ENCODE assay signal across 8 cellular contexts in the genomic region with DNA sequence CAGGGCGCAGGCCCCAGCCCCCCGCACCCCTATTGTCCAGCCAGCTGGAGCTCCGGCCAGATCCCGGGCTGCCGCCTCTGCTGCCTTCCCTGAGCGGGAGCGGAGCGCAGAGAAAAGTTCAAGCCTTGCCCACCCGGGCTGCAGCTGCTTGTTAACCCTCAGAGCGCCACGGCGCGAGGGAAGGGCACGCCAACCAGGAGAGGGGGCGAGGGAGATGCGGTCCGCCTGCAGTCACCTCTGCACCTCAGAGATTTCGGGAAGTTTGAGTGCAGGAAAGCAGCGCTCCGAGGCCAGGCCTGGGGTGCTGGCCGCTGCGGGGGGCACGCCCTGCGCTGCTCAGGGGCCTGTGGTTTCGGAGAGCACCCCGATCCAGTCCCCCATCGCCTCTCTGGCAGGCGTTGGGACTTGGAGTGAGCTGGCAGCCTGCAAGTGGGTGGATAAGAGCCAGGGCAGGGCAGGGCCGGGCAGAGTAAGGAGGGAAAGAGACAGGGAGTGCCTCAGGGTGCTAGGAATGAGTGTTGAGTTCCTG. TPM values are rescaled to one million over a fixed set of nuclear protein-coding genes. Genes with fewer than 3 reads are reported as not detected.
DNase-seq lines count a peak whose midpoint lies in the region; ATAC-seq and TF ChIP-seq lines count a peak whose summit lies in the region.

No MANE protein-coding gene starts in this region.

- H3K27ac ChIP-seq in SK-N-MC: no peak overlapping the region
- H3K27ac ChIP-seq in CD8-positive, alpha-beta T cell (ENCODE audit: low read depth, low read length): no peak overlapping the region

- ATAC-seq in CD8-positive, alpha-beta T cell: no peak
- ATAC-seq in activated naive CD4-positive, alpha-beta T cell treated with anti-CD3 and anti-CD28 coated beads, Interleukin-2, amount 50 U/mL, for 72 hours: no peak
- ATAC-seq in HG03159 (IDR thresholded peaks at IDR 0.05; ENCODE audit: unreplicated experiment): no peak
- ATAC-seq in GM21737 (IDR thresholded peaks at IDR 0.05; ENCODE audit: unreplicated experiment): no peak

- H3K4me3 Mint-ChIP-seq in neural crest cell: peak overlapping the region; percentile 75
- no peak overlapping the region for H3K4me3 Mint-ChIP-seq in CD8-positive, alpha-beta T cell

- POLR2A ChIA-PET in CD8-positive, alpha-beta T cell (lab: Charles Lee): no interaction called here

- CTCF ChIA-PET in CD8-positive, alpha-beta T cell (lab: Charles Lee): no interaction called here

- H3K36me3 Mint-ChIP-seq in neural crest cell (ENCODE audit: low read depth): no peaks in the 10 kb centered on the region
- no peaks in the 10 kb centered on the region for H3K36me3 Mint-ChIP-seq in CD8-positive, alpha-beta T cell
- peaks cover 0 to 7% of the 10 kb centered on the region in 2 donors for H3K36me3 Mint-ChIP-seq in activated naive CD4-positive, alpha-beta T cell treated with anti-CD3 and anti-CD28 coated beads, Interleukin-2, amount 50 U/mL, for 72 hours

- H3K4me1 Mint-ChIP-seq in neural crest cell: peaks cover 11% of the 10 kb centered on the region
- H3K4me1 Mint-ChIP-seq in CD8-positive, alpha-beta T cell (ENCODE audit: low read depth): peaks cover 5% of the 10 kb centered on the region

- no peak for TF ChIP-seq CTCF in AG09309 (IDR thresholded peaks at IDR 0.05; ENCODE audit: control insufficient read depth, insufficient read depth, low read depth, low read length, missing control alignments)
- no peak for TF ChIP-seq CTCF in fibroblast of villous mesenchyme (IDR thresholded peaks at IDR 0.05; ENCODE audit: insufficient read depth, low read depth, low read length)
- TF ChIP-seq CTCF in neural crest cell (conservative IDR thresholded peaks at IDR 0.05): no peak
- TF ChIP-seq CTCF in CD8-positive, alpha-beta T cell (IDR thresholded peaks at IDR 0.05): no peak

- DNase-seq in AG09309 (ENCODE audit: low read depth): no peak
- no peak for DNase-seq in SK-N-MC (ENCODE audit: low read depth, low spot score)
- DNase-seq in fibroblast of villous mesenchyme (ENCODE audit: low read depth): no peak
- peak; percentile 40 for DNase-seq in neural crest cell (ENCODE audit: low read depth, low spot score)
- no peak for DNase-seq in CD8-positive, alpha-beta T cell
- no peak for DNase-seq in activated naive CD4-positive, alpha-beta T cell treated with anti-CD3 and anti-CD28 coated beads, Interleukin-2, amount 50 U/mL, for 72 hours (ENCODE audit: low spot score in 2 of 2)

- peaks cover 86% of the 10 kb centered on the region for H3K27me3 Mint-ChIP-seq in neural crest cell (ENCODE audit: low read depth)
- peaks cover 58% of the 10 kb centered on the region for H3K27me3 Mint-ChIP-seq in CD8-positive, alpha-beta T cell (ENCODE audit: low read depth)

- no peaks in the 10 kb centered on the region for H3K27me3 ChIP-seq in CD8-positive, alpha-beta T cell (ENCODE audit: insufficient read depth, low read length)

- no peaks in the 10 kb centered on the region for H3K9me3 ChIP-seq in SK-N-MC (ENCODE audit: low read depth, low read length)
- H3K9me3 ChIP-seq in CD8-positive, alpha-beta T cell (ENCODE audit: low read length): no peaks in the 10 kb centered on the region

- H3K27ac Mint-ChIP-seq in neural crest cell (ENCODE audit: unreplicated experiment): no peak overlapping the region
- H3K27ac Mint-ChIP-seq in CD8-positive, alpha-beta T cell: no peak overlapping the region
- H3K27ac Mint-ChIP-seq in activated naive CD4-positive, alpha-beta T cell treated with anti-CD3 and anti-CD28 coated beads, Interleukin-2, amount 50 U/mL, for 72 hours: no peak overlapping the region

- H3K4me1 ChIP-seq in CD8-positive, alpha-beta T cell (ENCODE audit: insufficient read depth, low read length): no peaks in the 10 kb centered on the region

- H3K36me3 ChIP-seq in SK-N-MC (ENCODE audit: insufficient read depth, low read length): no peaks in the 10 kb centered on the region
- H3K36me3 ChIP-seq in CD8-positive, alpha-beta T cell (ENCODE audit: insufficient read depth, low read length): no peaks in the 10 kb centered on the region

- H3K4me3 ChIP-seq in AG09309 (ENCODE audit: control insufficient read depth, low read depth, low read length): peak overlapping the region; percentile 86
- H3K4me3 ChIP-seq in SK-N-MC: peak overlapping the region; percentile 45; the same call in 1 of the 2 replicates
- H3K4me3 ChIP-seq in fibroblast of villous mesenchyme (ENCODE audit: low read depth, low read length): peak overlapping the region; percentile 83
- H3K4me3 ChIP-seq in CD8-positive, alpha-beta T cell (ENCODE audit: low read depth, low read length): no peak overlapping the region

- H3K9ac ChIP-seq in SK-N-MC (ENCODE audit: insufficient read length): no peak overlapping the region

- H3K9me3 Mint-ChIP-seq in neural crest cell: no peaks in the 10 kb centered on the region
- H3K9me3 Mint-ChIP-seq in CD8-positive, alpha-beta T cell: no peaks in the 10 kb centered on the region
- no peaks in the 10 kb centered on the region for H3K9me3 Mint-ChIP-seq in activated naive CD4-positive, alpha-beta T cell treated with anti-CD3 and anti-CD28 coated beads, Interleukin-2, amount 50 U/mL, for 72 hours

- intact Hi-C loops in CD8-positive, alpha-beta T cell (cut with DNase I, micrococcal nuclease): no loop called here

RNA-seq across cellular contexts. Expression of gene CDH13, which starts 1.1 kb away (rescaled TPM):
- total RNA-seq in fibroblast of villous mesenchyme: 47.5 and 72.2 TPM in 2 replicates
- 1.1 and 1.4 TPM in 2 replicates for total RNA-seq in neural crest cell
- not detected for total RNA-seq in CD8-positive, alpha-beta T cell
- not detected for total RNA-seq in activated naive CD4-positive, alpha-beta T cell treated with anti-CD3 and anti-CD28 coated beads, Interleukin-2, amount 50 U/mL, for 72 hours

Comparison
In these comparisons a context has a peak if more than half of its experiments do, and no peak if none do; other contexts are left out.
1. RNA of gene CDH13, which starts 1.1 kb away (total RNA-seq): 47.5 to 72.2 TPM in fibroblast of villous mesenchyme; 1.1 to 1.4 TPM in neural crest cell, not detected in CD8-positive, alpha-beta T cell and not detected in activated naive CD4-positive, alpha-beta T cell treated with anti-CD3 and anti-CD28 coated beads, Interleukin-2, amount 50 U/mL, for 72 hours; every median in the first group is over 10 times any median in the second.